ENCODE assay signal across 9 cellular contexts in the genomic region with DNA sequence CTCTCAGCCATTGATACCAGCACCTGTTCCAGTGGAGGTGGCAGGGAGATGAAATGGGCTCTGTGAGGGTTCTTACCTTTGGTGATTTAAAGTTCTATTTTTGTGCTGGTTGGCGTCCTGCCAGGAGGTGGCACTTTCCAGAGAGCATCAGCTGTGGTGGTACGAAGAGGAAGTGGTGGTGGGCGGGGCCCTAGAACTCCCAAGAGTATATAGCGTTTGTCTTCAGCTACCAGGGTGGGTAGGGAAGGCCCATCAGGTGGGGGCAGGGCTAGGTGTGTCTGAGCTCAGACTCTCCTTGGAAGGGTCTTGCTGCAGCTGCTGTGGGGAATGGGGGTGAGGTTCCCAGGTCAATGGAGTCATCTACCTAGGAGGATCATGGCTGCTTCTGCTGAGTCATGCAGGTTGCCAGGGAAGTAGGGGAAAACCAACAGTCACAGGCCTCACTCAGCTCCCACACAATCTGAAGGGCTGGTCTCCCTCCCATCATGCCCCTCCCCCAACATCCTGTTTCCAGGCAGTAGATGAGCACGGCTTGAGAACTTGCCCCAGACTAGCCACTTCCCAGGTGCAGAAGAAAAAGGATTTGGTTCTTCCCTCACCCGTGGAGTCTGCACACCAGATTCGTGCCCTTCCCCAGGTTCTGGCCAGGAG. TPM values are rescaled to one million over a fixed set of nuclear protein-coding genes. Genes with fewer than 3 reads are reported as not detected.
DNase-seq lines count a peak whose midpoint lies in the region; ATAC-seq and TF ChIP-seq lines count a peak whose summit lies in the region.
"Had no signal": no experiment of that assay in that cellular context is flagged by ENCODE, and none has a peak within 500 bp of the region (broad histone marks: within the 10 kb centered on the region; RNA-seq: fewer than 3 reads in every experiment).

No MANE protein-coding gene starts in this region.

- H3K27me3 ChIP-seq in CD4-positive, alpha-beta memory T cell (ENCODE audit: insufficient read depth, low read length) = no peaks in the 10 kb centered on the region
- H3K27me3 ChIP-seq in osteoblast (ENCODE audit: insufficient read depth, low read length) = no peaks in the 10 kb centered on the region

- intact Hi-C loops in CD4-positive, alpha-beta memory T cell (cut with micrococcal nuclease) = no loop called here
- intact Hi-C loops in Calu3 (cut with micrococcal nuclease; ENCODE audit: unreplicated experiment) = no loop called here

- H3K9me3 ChIP-seq in CD4-positive, alpha-beta memory T cell (ENCODE audit: control insufficient read depth in 1 of 2, low read length in 2 of 2) = no peaks in the 10 kb centered on the region
- no peaks in the 10 kb centered on the region for H3K9me3 ChIP-seq in osteoblast (ENCODE audit: low read depth, low read length)

- H3K4me2 ChIP-seq in osteoblast (ENCODE audit: insufficient read depth, low read length) = no peak overlapping the region

- H2AFZ ChIP-seq in osteoblast (ENCODE audit: low read length) = no peak overlapping the region

- no peaks in the 10 kb centered on the region for H3K79me2 ChIP-seq in osteoblast (ENCODE audit: insufficient read depth, low read length)

- peaks cover 0 to 4% (median 0%) of the 10 kb centered on the region in 8 donors for H3K9me3 Mint-ChIP-seq in CD4-positive, alpha-beta memory T cell
- H3K9me3 Mint-ChIP-seq in immature natural killer cell = no peaks in the 10 kb centered on the region
- peaks cover 7% of the 10 kb centered on the region for H3K9me3 Mint-ChIP-seq in Calu3 (ENCODE audit: low read depth, unreplicated experiment)

- peaks cover 10% of the 10 kb centered on the region for H3K4me1 ChIP-seq in CD4-positive, alpha-beta memory T cell (ENCODE audit: insufficient read depth, low read length)
- no peaks in the 10 kb centered on the region for H3K4me1 ChIP-seq in osteoblast (ENCODE audit: insufficient read depth, low read length)

- peaks cover 0 to 4% of the 10 kb centered on the region in 2 donors for H3K27me3 Mint-ChIP-seq in CD4-positive, alpha-beta memory T cell
- peaks cover 3 to 9% (median 3%) of the 10 kb centered on the region in 3 donors for H3K27me3 Mint-ChIP-seq in immature natural killer cell (ENCODE audit: low read depth in 3 of 3)
- no peaks in the 10 kb centered on the region for H3K27me3 Mint-ChIP-seq in Calu3 (ENCODE audit: unreplicated experiment)

- peaks cover 9 to 22% (median 18%) of the 10 kb centered on the region in 4 donors for H3K4me1 Mint-ChIP-seq in CD4-positive, alpha-beta memory T cell
- H3K4me1 Mint-ChIP-seq in immature natural killer cell (peaks cover 25 to 41% of the 10 kb centered on the region in 2 donors), Calu3 (ENCODE audit: low read depth, unreplicated experiment) (no peaks in the 10 kb centered on the region)

- TF ChIP-seq CTCF in osteoblast (IDR thresholded peaks at IDR 0.05; ENCODE audit: extremely low read depth, low read depth, low read length) (no peak), Calu3 (IDR thresholded peaks at IDR 0.05; ENCODE audit: unreplicated experiment) (no peak)

- H3K36me3 Mint-ChIP-seq in CD4-positive, alpha-beta memory T cell = no peaks in the 10 kb centered on the region
- H3K36me3 Mint-ChIP-seq in immature natural killer cell = no peaks in the 10 kb centered on the region
- H3K36me3 Mint-ChIP-seq in Calu3 (ENCODE audit: insufficient read depth, unreplicated experiment) = no peaks in the 10 kb centered on the region
- H3K36me3 Mint-ChIP-seq: activated naive CD4-positive, alpha-beta T cell treated with anti-CD3 and anti-CD28 coated beads, Interleukin-2, amount 50 U/mL, for 24 hours had no signal

- H4K20me1 ChIP-seq in osteoblast (ENCODE audit: insufficient read depth, low read length) = no peaks in the 10 kb centered on the region

- no peak overlapping the region for H3K4me3 ChIP-seq in CD4-positive, alpha-beta memory T cell (ENCODE audit: low read length in 2 of 2)
- no peak overlapping the region for H3K4me3 ChIP-seq in osteoblast (ENCODE audit: insufficient read depth, low read length)

- peak overlapping the region in 3 of 8 donors; percentile 12 to 39 (median 38) for H3K4me3 Mint-ChIP-seq in CD4-positive, alpha-beta memory T cell
- H3K4me3 Mint-ChIP-seq in immature natural killer cell (peak overlapping the region in 4 of 5 donors; percentile 25 to 67 (median 51)), Calu3 (ENCODE audit: low read depth, unreplicated experiment) (no peak overlapping the region)

- CTCF ChIA-PET in CD4-positive, alpha-beta memory T cell (lab: Charles Lee; ENCODE audit: partially characterized antibody) = no interaction called here
- CTCF ChIA-PET in Calu3 (lab: Charles Lee) = no interaction called here

- peak; percentile 61 for ATAC-seq in HG02885 (IDR thresholded peaks at IDR 0.05; ENCODE audit: poor library complexity, unreplicated experiment)
- no peak for ATAC-seq in GM18870 (IDR thresholded peaks at IDR 0.05; ENCODE audit: unreplicated experiment)
- no peak for ATAC-seq in GM18498 (IDR thresholded peaks at IDR 0.05; ENCODE audit: unreplicated experiment)

- H3K27ac Mint-ChIP-seq in CD4-positive, alpha-beta memory T cell = no peak overlapping the region
- H3K27ac Mint-ChIP-seq in immature natural killer cell (peak overlapping the region in 2 of 6 donors; percentile 21 to 52), Calu3 (ENCODE audit: unreplicated experiment) (no peak overlapping the region)

- H3K36me3 ChIP-seq in CD4-positive, alpha-beta memory T cell (ENCODE audit: insufficient read depth, low read length) = no peaks in the 10 kb centered on the region
- peaks cover 11% of the 10 kb centered on the region for H3K36me3 ChIP-seq in osteoblast (ENCODE audit: insufficient read depth, low read length)

- peak in 4 of 5 donors; percentile 14 to 29 (median 22) for DNase-seq in CD4-positive, alpha-beta memory T cell
- DNase-seq in activated CD4-positive, alpha-beta T cell treated with anti-CD3 and anti-CD28 coated beads for 4 hours = peak; percentile 3 to 34
- peak; percentile 11 to 22 (median 11) for DNase-seq in immature natural killer cell
- no peak for DNase-seq in osteoblast (ENCODE audit: insufficient read length, low spot score, missing footprints)
- DNase-seq in Calu3 = no peak

- H3K27ac ChIP-seq in CD4-positive, alpha-beta memory T cell (ENCODE audit: low read depth, low read length) = no peak overlapping the region
- H3K27ac ChIP-seq in osteoblast (ENCODE audit: low read depth, low read length) = no peak overlapping the region

- POLR2A ChIA-PET in CD4-positive, alpha-beta memory T cell (lab: Charles Lee; ENCODE audit: partially characterized antibody) = no interaction called here

- no TSS peak for BruUV-seq in Calu3 (replicated peaks; lab: Mats Ljungman, UMichigan)

RNA-seq across cellular contexts. Expression of a gene that starts 46.6 kb away (rescaled TPM):
- total RNA-seq in CD4-positive, alpha-beta memory T cell = not detected
- polyA plus RNA-seq in CD4-positive, alpha-beta memory T cell = not detected
- polyA plus RNA-seq in immature natural killer cell = not detected
- 17.1 and 19.5 TPM in 2 replicates for total RNA-seq in osteoblast
- total RNA-seq in Calu3 (2022) = 13.2 and 13.6 TPM in 2 replicates

Comparison
In these comparisons a context has a peak if more than half of its experiments do, and no peak if none do; other contexts are left out.
1. DNase-seq: peak in CD4-positive, alpha-beta memory T cell (4 of 5), activated CD4-positive, alpha-beta T cell treated with anti-CD3 and anti-CD28 coated beads for 4 hours (2 of 2) and immature natural killer cell (3 of 3); none in osteoblast (single experiment) and Calu3 (single experiment).
2. RNA of a gene that starts 46.6 kb away (total RNA-seq): 17.1 to 19.5 TPM in osteoblast and 13.2 to 13.6 TPM in Calu3; not detected in CD4-positive, alpha-beta memory T cell; every median in the first group is over 10 times any median in the second.